19 cellular contexts compared by ENCODE assay signal in genomic region chr16:898216-898615, GRCh38.
"Had no signal": no experiment of that assay in that cellular context is flagged by ENCODE, and none has a peak within 500 bp of the region (broad histone marks: within the 10 kb centered on the region; RNA-seq: fewer than 3 reads in every experiment).

No MANE protein-coding gene starts in this region.

- H3K36me3 ChIP-seq: gastrocnemius medialis, left ventricle myocardium inferior, thyroid gland, uterus had no signal

- H3K27me3 ChIP-seq: esophagus muscularis mucosa, gastrocnemius medialis, sigmoid colon, stomach, thyroid gland, upper lobe of left lung, uterus had no signal

- DNase-seq: cortex of kidney; effector memory CD8-positive, alpha-beta T cell; gastrocnemius medialis; islet precursor cell; left ventricle myocardium inferior; lower lobe of right lung; mesenchymal stem cell; midbrain; sigmoid colon; stimulated activated CD4-positive, alpha-beta T cell treated with anti-CD3 and anti-CD28 coated beads, Interleukin-2, amount 100 ng/mL, for 24 hours; stimulated activated CD4-positive, alpha-beta T cell treated with anti-CD3 and anti-CD28 coated beads, Interleukin-4, amount 100 ng/mL, for 4 hours; stimulated activated naive CD4-positive, alpha-beta T cell; stomach; thyroid gland; uterus had no signal

- H3K4me3 ChIP-seq: esophagus muscularis mucosa, gastrocnemius medialis, left ventricle myocardium inferior, lower lobe of right lung, sigmoid colon, skin epidermis, stomach, thyroid gland, upper lobe of left lung, uterus had no signal

- H3K27ac ChIP-seq: epithelial cell of prostate, esophagus muscularis mucosa, gastrocnemius medialis, left ventricle myocardium inferior, lower lobe of right lung, sigmoid colon, skin epidermis, stomach, thyroid gland, upper lobe of left lung, uterus had no signal

- H3K9me3 ChIP-seq: esophagus muscularis mucosa, gastrocnemius medialis, left ventricle myocardium inferior, lower lobe of right lung, sigmoid colon, stomach, thyroid gland, upper lobe of left lung, uterus had no signal

- ATAC-seq: effector memory CD8-positive, alpha-beta T cell; gastrocnemius medialis; lower lobe of right lung had no signal

- H3K4me1 ChIP-seq: esophagus muscularis mucosa, gastrocnemius medialis, lower lobe of right lung, sigmoid colon, stomach, thyroid gland, upper lobe of left lung, uterus had no signal
